In genomic region chr1:48200166-48200900, GRCh38 we compare ENCODE assay signal across 17 cellular contexts. TPM values are rescaled to one million over a fixed set of nuclear protein-coding genes. Genes with fewer than 3 reads are reported as not detected.
"Had no signal": no experiment of that assay in that cellular context is flagged by ENCODE, and none has a peak within 500 bp of the region (broad histone marks: within the 10 kb centered on the region; RNA-seq: fewer than 3 reads in every experiment).

No MANE protein-coding gene starts in this region.

- H3K9me3 ChIP-seq: heart left ventricle, right atrium auricular region, transverse colon had no signal

- H3K36me3 ChIP-seq: heart left ventricle, neural progenitor cell, right atrium auricular region, transverse colon had no signal

- H3K4me3 Mint-ChIP-seq: activated naive CD4-positive, alpha-beta T cell treated with anti-CD3 and anti-CD28 coated beads, Interleukin-2, amount 10 ng/mL, durations not matched to agents 7 days and 5 days; brain; neural progenitor cell; stimulated activated effector memory CD8-positive, alpha-beta T cell treated with anti-CD3 and anti-CD28 coated beads, Interleukin-12 subunit alpha, Interleukin-12 subunit beta, amount 100 ng/mL, for 72 hours had no signal

- DNase-seq: activated CD4-positive, CD25-positive, alpha-beta regulatory T cell; activated naive CD4-positive, alpha-beta T cell treated with anti-CD3 and anti-CD28 coated beads, Interleukin-2, amount 10 ng/mL, durations not matched to agents 7 days and 5 days; dorsolateral prefrontal cortex; foreskin melanocyte; heart left ventricle; transverse colon had no signal

- H3K27me3 ChIP-seq: dorsolateral prefrontal cortex, neural progenitor cell, right atrium auricular region had no signal

- H3K9me3 Mint-ChIP-seq: activated naive CD4-positive, alpha-beta T cell treated with anti-CD3 and anti-CD28 coated beads, Interleukin-2, amount 10 ng/mL, durations not matched to agents 7 days and 5 days; activated T-helper 2 cell treated with anti-CD3 and anti-CD28 coated beads, Interferon-gamma antibody, Interleukin-2, Interleukin-4, amounts not matched to agents 10 μg/mL and 5 μg/mL and 100 μg/mL, durations not matched to agents 14 hours and 24 hours and 36 hours; brain; neural progenitor cell; stimulated activated effector memory CD8-positive, alpha-beta T cell treated with anti-CD3 and anti-CD28 coated beads, Interleukin-12 subunit alpha, Interleukin-12 subunit beta, amount 100 ng/mL, for 72 hours had no signal

- H2AFZ ChIP-seq: neural progenitor cell, parathyroid adenoma had no signal

- H3K4me3 ChIP-seq: dorsolateral prefrontal cortex, heart left ventricle, neural progenitor cell, right atrium auricular region, smooth muscle cell, transverse colon had no signal

- H3K9ac ChIP-seq: neural progenitor cell, parathyroid adenoma had no signal

- H3K79me2 ChIP-seq: parathyroid adenoma had no signal

- H3K4me1 Mint-ChIP-seq: activated naive CD4-positive, alpha-beta T cell treated with anti-CD3 and anti-CD28 coated beads, Interleukin-2, amount 10 ng/mL, durations not matched to agents 7 days and 5 days; neural progenitor cell; stimulated activated effector memory CD8-positive, alpha-beta T cell treated with anti-CD3 and anti-CD28 coated beads, Interleukin-12 subunit alpha, Interleukin-12 subunit beta, amount 100 ng/mL, for 72 hours had no signal

- H3K4me2 ChIP-seq: neural progenitor cell, smooth muscle cell had no signal

- H3K4me1 ChIP-seq: neural progenitor cell, parathyroid adenoma, right atrium auricular region had no signal

- H3K27ac Mint-ChIP-seq: activated naive CD4-positive, alpha-beta T cell treated with anti-CD3 and anti-CD28 coated beads, Interleukin-2, amount 10 ng/mL, durations not matched to agents 7 days and 5 days; activated T-helper 2 cell treated with anti-CD3 and anti-CD28 coated beads, Interferon-gamma antibody, Interleukin-2, Interleukin-4, amounts not matched to agents 10 μg/mL and 5 μg/mL and 100 μg/mL, durations not matched to agents 14 hours and 24 hours and 36 hours; brain; neural progenitor cell; stimulated activated effector memory CD8-positive, alpha-beta T cell treated with anti-CD3 and anti-CD28 coated beads, Interleukin-12 subunit alpha, Interleukin-12 subunit beta, amount 100 ng/mL, for 72 hours had no signal

- H3K27ac ChIP-seq: dorsolateral prefrontal cortex, heart left ventricle, neural progenitor cell, parathyroid adenoma, right atrium auricular region, transverse colon had no signal

- H3K36me3 Mint-ChIP-seq: activated naive CD4-positive, alpha-beta T cell treated with anti-CD3 and anti-CD28 coated beads, Interleukin-2, amount 10 ng/mL, durations not matched to agents 7 days and 5 days; brain; neural progenitor cell; stimulated activated effector memory CD8-positive, alpha-beta T cell treated with anti-CD3 and anti-CD28 coated beads, Interleukin-12 subunit alpha, Interleukin-12 subunit beta, amount 100 ng/mL, for 72 hours had no signal

RNA-seq across cellular contexts. Expression of gene SLC5A9, which starts 22.2 kb away (rescaled TPM):
- total RNA-seq: activated T-helper 2 cell treated with anti-CD3 and anti-CD28 coated beads, Interferon-gamma antibody, Interleukin-2, Interleukin-4, amounts not matched to agents 10 μg/mL and 5 μg/mL and 100 μg/mL, durations not matched to agents 14 hours and 24 hours and 36 hours; chondrocyte; esophagus mucosa; kidney epithelial cell; right atrium auricular region; T-helper 2 cell treated with Interferon-gamma antibody and Interleukin-4, amounts not matched to agents 100 ng/mL and 5 ng/mL, for 36 hours had no signal
- polyA plus RNA-seq: smooth muscle cell had no signal
